In genomic region chr2:3585239-3586109, GRCh38 we compare ENCODE assay signal across 1 cellular context.
TF ChIP-seq lines count a peak whose summit lies in the region.

No MANE protein-coding gene starts in this region.

TF ChIP-seq in HepG2, 621 proteins besides CTCF, POLR2A, EP300 and RAD21 (continued from another document and continues in another):
- TF ChIP-seq BCLAF1 (IDR thresholded peaks at IDR 0.05) (no peak), ZNF343 (CRISPR knock-in tag; IDR thresholded peaks at IDR 0.05) (no peak; the same call in 1 of the 2 replicates), TBX3 (IDR thresholded peaks at IDR 0.05; ENCODE audit: borderline replicate concordance) (peak; percentile 60; the same call in 1 of the 2 replicates), ZNF782 (CRISPR knock-in tag; IDR thresholded peaks at IDR 0.05; ENCODE audit: borderline replicate concordance) (no peak), MATR3 (CRISPR knock-in tag; IDR thresholded peaks at IDR 0.05) (no peak), ZBTB10 (CRISPR knock-in tag; IDR thresholded peaks at IDR 0.05; ENCODE audit: borderline replicate concordance) (no peak), ZGPAT (CRISPR knock-in tag; IDR thresholded peaks at IDR 0.05) (peak; percentile 79), NR2F1 (CRISPR knock-in tag; IDR thresholded peaks at IDR 0.05) (peak; percentile 68 to 78; a peak in 3 of 4 replicates), ZNF883 (CRISPR knock-in tag; IDR thresholded peaks at IDR 0.05; ENCODE audit: not compliant biosample characterization) (no peak), RBFOX2 (IDR thresholded peaks at IDR 0.05; ENCODE audit: low read depth, low read length) (peak; percentile 50; the same call in 1 of the 2 replicates), ZKSCAN8 (CRISPR knock-in tag; IDR thresholded peaks at IDR 0.05; ENCODE audit: borderline replicate concordance) (no peak), GPBP1L1 (CRISPR knock-in tag; IDR thresholded peaks at IDR 0.05) (no peak), ZNF644 (CRISPR knock-in tag; IDR thresholded peaks at IDR 0.05; ENCODE audit: low read depth) (0 out of 2 replicates have a peak, but pooled peaks have one; percentile 5), SYNCRIP (IDR thresholded peaks at IDR 0.05; ENCODE audit: insufficient read depth, low read depth, low read length) (no peak), TMF1 (CRISPR knock-in tag; IDR thresholded peaks at IDR 0.05; ENCODE audit: low read depth) (no peak), NFATC3 (CRISPR knock-in tag; IDR thresholded peaks at IDR 0.05) (no peak), ZNF232 (CRISPR knock-in tag; IDR thresholded peaks at IDR 0.05; ENCODE audit: borderline replicate concordance) (peak; percentile 70; the same call in 1 of the 2 replicates), FOXA1 (IDR thresholded peaks at IDR 0.05) (no peak), FOXA1 (CRISPR knock-in tag; IDR thresholded peaks at IDR 0.05) (peak; percentile 86), U2AF1 (optimal IDR thresholded peaks at IDR 0.05; ENCODE audit: low read depth, low read length) (peak; percentile 71), NR2F2 (IDR thresholded peaks at IDR 0.05; ENCODE audit: borderline replicate concordance, low read depth) (peak; percentile 86), PRMT3 (CRISPR knock-in tag; IDR thresholded peaks at IDR 0.05; ENCODE audit: borderline replicate concordance, low read depth) (no peak; the same call in 1 of the 2 replicates), ZNF512B (CRISPR knock-in tag; IDR thresholded peaks at IDR 0.05; ENCODE audit: borderline replicate concordance) (peak; percentile 12; the same call in 1 of the 2 replicates), TGIF2 (CRISPR knock-in tag; IDR thresholded peaks at IDR 0.05) (no peak), KDM4B (CRISPR knock-in tag; IDR thresholded peaks at IDR 0.05) (0 out of 2 replicates have a peak, but pooled peaks have one; percentile 36), MAZ (IDR thresholded peaks at IDR 0.05; ENCODE audit: borderline replicate concordance, low read depth, low read length) (0 out of 2 replicates have a peak, but pooled peaks have one; percentile 43), MAZ (CRISPR knock-in tag; IDR thresholded peaks at IDR 0.05; ENCODE audit: low read depth) (peak; percentile 68; the same call in 1 of the 2 replicates), REL (CRISPR knock-in tag; conservative IDR thresholded peaks at IDR 0.05) (no peak), ZBTB7A (CRISPR knock-in tag; IDR thresholded peaks at IDR 0.05) (no peak), TBL1XR1 (IDR thresholded peaks at IDR 0.05; ENCODE audit: borderline replicate concordance, low read length, partially characterized antibody) (peak; percentile 17), ARHGAP35 (CRISPR knock-in tag; IDR thresholded peaks at IDR 0.05; ENCODE audit: borderline replicate concordance) (no peak), ZNF878 (CRISPR knock-in tag; IDR thresholded peaks at IDR 0.05) (no peak), ZNF224 (CRISPR knock-in tag; IDR thresholded peaks at IDR 0.05) (no peak), BRCA1 (CRISPR knock-in tag; IDR thresholded peaks at IDR 0.05) (0 out of 2 replicates have a peak, but pooled peaks have one; percentile 32), ZNF776 (CRISPR knock-in tag; IDR thresholded peaks at IDR 0.05) (no peak), ZNF740 (CRISPR knock-in tag; IDR thresholded peaks at IDR 0.05) (peak; percentile 23; the same call in 1 of the 2 replicates), IRF9 (CRISPR knock-in tag; IDR thresholded peaks at IDR 0.05; ENCODE audit: borderline replicate concordance) (no peak), CHCHD3 (CRISPR knock-in tag; IDR thresholded peaks at IDR 0.05) (no peak), HDAC6 (IDR thresholded peaks at IDR 0.05; ENCODE audit: low read depth, low read length) (no peak), FOSL2 (CRISPR knock-in tag; IDR thresholded peaks at IDR 0.05) (peak; percentile 80), PPARG (CRISPR knock-in tag; conservative IDR thresholded peaks at IDR 0.05) (peak; percentile 99), GTF2F1 (IDR thresholded peaks at IDR 0.05; ENCODE audit: low read length) (no peak), ZNF121 (CRISPR knock-in tag; IDR thresholded peaks at IDR 0.05) (no peak), ZUFSP (CRISPR knock-in tag; IDR thresholded peaks at IDR 0.05; ENCODE audit: borderline replicate concordance) (no peak), RFXANK (CRISPR knock-in tag; IDR thresholded peaks at IDR 0.05) (no peak), MEIS1 (CRISPR knock-in tag; IDR thresholded peaks at IDR 0.05; ENCODE audit: borderline replicate concordance) (peak; percentile 66), ZBTB25 (CRISPR knock-in tag; IDR thresholded peaks at IDR 0.05) (peak; percentile 50; the same call in 1 of the 2 replicates), SNAPC2 (CRISPR knock-in tag; IDR thresholded peaks at IDR 0.05) (peak; percentile 73; the same call in 1 of the 2 replicates), ZNF446 (CRISPR knock-in tag; IDR thresholded peaks at IDR 0.05) (no peak), ESRRA (CRISPR knock-in tag; IDR thresholded peaks at IDR 0.05; ENCODE audit: low read depth) (no peak), E2F1 (CRISPR knock-in tag; IDR thresholded peaks at IDR 0.05) (peak; percentile 43; the same call in 1 of the 2 replicates), HMG20A (CRISPR knock-in tag; IDR thresholded peaks at IDR 0.05; ENCODE audit: borderline replicate concordance) (no peak; the same call in 1 of the 2 replicates), ZNF670 (CRISPR knock-in tag; IDR thresholded peaks at IDR 0.05; ENCODE audit: borderline replicate concordance) (no peak; the same call in 1 of the 2 replicates)
